In the genomic region with DNA sequence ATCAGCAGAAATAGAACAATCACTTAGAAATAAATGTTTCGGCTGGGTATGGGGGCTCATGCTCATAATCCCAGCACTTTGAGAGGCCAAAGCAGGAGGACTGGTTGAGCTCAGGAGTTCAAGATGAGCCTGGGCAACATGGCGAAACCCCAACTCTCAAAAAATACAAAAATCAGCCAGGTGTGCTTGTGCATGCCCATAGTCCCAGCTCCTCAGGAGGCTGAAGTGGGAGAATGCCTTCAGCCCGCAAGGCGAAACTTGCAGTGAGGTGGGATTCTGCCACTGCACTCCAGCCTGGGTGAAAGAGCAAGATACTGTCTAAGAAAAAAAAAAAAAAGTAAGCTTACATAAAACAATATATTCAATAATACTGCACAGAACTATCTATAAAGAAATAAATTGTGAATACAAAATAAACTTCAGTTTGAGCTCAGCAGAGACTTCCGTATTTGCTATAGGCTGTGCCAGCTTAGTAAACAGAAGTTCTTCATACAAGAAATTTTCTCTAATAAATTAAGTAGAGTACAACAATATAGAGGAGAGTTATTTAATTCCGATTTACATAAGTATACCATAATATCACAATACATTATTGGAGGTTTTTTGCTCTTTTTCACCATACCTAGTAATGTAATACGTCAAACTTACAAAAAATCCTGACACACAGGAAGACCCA, we compare ENCODE assay signal across 10 cellular contexts. TPM values are rescaled to one million over a fixed set of nuclear protein-coding genes. Genes with fewer than 3 reads are reported as not detected.
A peak's percentile ranks its signal among the peaks of the same experiment; 100 is the strongest.
DNase-seq lines count a peak whose midpoint lies in the region; ATAC-seq and TF ChIP-seq lines count a peak whose summit lies in the region.
"Had no signal": no experiment of that assay in that cellular context is flagged by ENCODE, and none has a peak within 500 bp of the region (broad histone marks: within the 10 kb centered on the region; RNA-seq: fewer than 3 reads in every experiment).

No MANE protein-coding gene starts in this region.

- peaks cover 23% of the 10 kb centered on the region for H3K4me1 ChIP-seq in mammary epithelial cell (ENCODE audit: insufficient read depth, low read length)
- H3K4me1 ChIP-seq in OCI-LY7 (ENCODE audit: insufficient read depth, low read length, poor library complexity, severe bottlenecking), result peaks cover 16% of the 10 kb centered on the region
- no peaks in the 10 kb centered on the region for H3K4me1 ChIP-seq in thymus (ENCODE audit: control insufficient read depth, insufficient read depth, low read length)

- no peak overlapping the region for H2AFZ ChIP-seq in mammary epithelial cell (ENCODE audit: low read depth, low read length)
- H2AFZ ChIP-seq in OCI-LY7 (ENCODE audit: low read length), result peak overlapping the region; percentile 76

- peak overlapping the region; percentile 3 for H3K4me3 Mint-ChIP-seq in MCF 10A (ENCODE audit: unreplicated experiment)

- H3K9ac ChIP-seq in mammary epithelial cell (ENCODE audit: insufficient read depth, low read length), result no peak overlapping the region

- H3K36me3 ChIP-seq in mammary epithelial cell (ENCODE audit: insufficient read depth, low read length) (peaks cover 4% of the 10 kb centered on the region), OCI-LY7 (ENCODE audit: insufficient read depth, low read length) (peaks cover 30% of the 10 kb centered on the region), thymus (ENCODE audit: control insufficient read depth, insufficient read depth) (no peaks in the 10 kb centered on the region)

- H3K36me3 Mint-ChIP-seq in MCF 10A (ENCODE audit: insufficient read depth, unreplicated experiment), result peaks cover 25% of the 10 kb centered on the region

- H3K27ac ChIP-seq in mammary epithelial cell (ENCODE audit: insufficient read depth, low read depth, low read length), result no peak overlapping the region
- peak overlapping the region; percentile 49 for H3K27ac ChIP-seq in OCI-LY7 (ENCODE audit: low read depth, low read length, poor library complexity, severe bottlenecking)
- H3K27ac ChIP-seq in thymus (ENCODE audit: low read depth), result no peak overlapping the region

- no peaks in the 10 kb centered on the region for H3K27me3 Mint-ChIP-seq in MCF 10A (ENCODE audit: insufficient read depth, unreplicated experiment)

- H3K79me2 ChIP-seq in mammary epithelial cell (ENCODE audit: insufficient read depth, low read length) (peaks cover 9% of the 10 kb centered on the region), OCI-LY7 (ENCODE audit: insufficient read depth, low read depth, low read length) (no peaks in the 10 kb centered on the region)

- H3K4me3 ChIP-seq in mammary epithelial cell (replicated peaks in 1 of 3; ENCODE audit: insufficient read depth in 1 of 3, low read depth in 2 of 3, low read length in 3 of 3), result no peak overlapping the region
- H3K4me3 ChIP-seq in OCI-LY7 (ENCODE audit: low read depth, low read length, poor library complexity, severe bottlenecking), result peak overlapping the region; percentile 37
- H3K4me3 ChIP-seq in fibroblast of pulmonary artery (replicated peaks; ENCODE audit: low read depth, low read length), result peak overlapping the region; percentile 15
- peak overlapping the region; percentile 43 for H3K4me3 ChIP-seq in thymus (ENCODE audit: low read length)

- CTCF ChIA-PET in MCF 10A (lab: Yijun Ruan, JAX), result interaction anchor here (0.7 kb wide), 2 partner anchors 18 to 59 kb away, joined by 3 to 4 read pairs; no protein-coding TSS in a partner anchor
- CTCF ChIA-PET in mammary epithelial cell (lab: Charles Lee; ENCODE audit: low non-redundant PET), result interaction anchor here (0.6 kb wide), 1 partner anchor 586 kb away, joined by 3 read pairs; no protein-coding TSS in a partner anchor
- CTCF ChIA-PET in OCI-LY7 (lab: Charles Lee; ENCODE audit: unreplicated experiment), result no interaction called here

- dilution Hi-C loops in mammary epithelial cell (cut with HindIII; ENCODE audit: low sequenced_read_pairs), result no loop called here

- H4K20me1 ChIP-seq in mammary epithelial cell (ENCODE audit: insufficient read depth, low read length) (no peaks in the 10 kb centered on the region), OCI-LY7 (ENCODE audit: insufficient read depth, low read length) (no peaks in the 10 kb centered on the region)

- ATAC-seq in HG02623 (IDR thresholded peaks at IDR 0.05; ENCODE audit: unreplicated experiment) (no peak), HG03439 (IDR thresholded peaks at IDR 0.05; ENCODE audit: unreplicated experiment) (no peak)

- H3K4me2 ChIP-seq in mammary epithelial cell (ENCODE audit: insufficient read depth, low read depth, low read length), result no peak overlapping the region
- H3K4me2 ChIP-seq in OCI-LY7 (ENCODE audit: low read length), result peak overlapping the region; percentile 43

- H3K4me1 Mint-ChIP-seq in MCF 10A (ENCODE audit: insufficient read depth, unreplicated experiment), result peaks cover 24% of the 10 kb centered on the region

- peaks cover 16% of the 10 kb centered on the region for H3K9me3 Mint-ChIP-seq in MCF 10A (ENCODE audit: unreplicated experiment)

- in situ Hi-C loops in mammary epithelial cell (cut with MboI; ENCODE audit: low sequenced_read_pairs in 2 of 2), result no loop called here

- peak overlapping the region; percentile 92 for H3K27ac Mint-ChIP-seq in MCF 10A (ENCODE audit: low read depth, unreplicated experiment)

- POLR2A ChIA-PET in MCF 10A (lab: Yijun Ruan, JAX) (interaction anchor here (0.6 kb wide), 2 partner anchors 24 to 133 kb away, joined by 3 read pairs; no protein-coding TSS in a partner anchor), OCI-LY7 (lab: Charles Lee) (interaction anchor here (0.6 to 1.3 kb wide), 8 partner anchors 10 to 715 kb away, joined by 3 to 4 read pairs (median 3); no protein-coding TSS in a partner anchor)

- intact Hi-C loops in MCF 10A (cut with micrococcal nuclease), result no loop called here
- intact Hi-C loops in mammary epithelial cell (cut with micrococcal nuclease), result no loop called here
- intact Hi-C loops in OCI-LY7 (cut with micrococcal nuclease; ENCODE audit: unreplicated experiment), result no loop called here

- DNase-seq in MCF 10A (ENCODE audit: unreplicated experiment) (no peak), mammary epithelial cell (no peak), OCI-LY7 (ENCODE audit: low spot score) (no peak), fibroblast of pulmonary artery (ENCODE audit: low read depth) (no peak), pons (ENCODE audit: low spot score) (no peak)
- DNase-seq: C1 segment of cervical spinal cord, left cardiac atrium had no signal

- no peaks in the 10 kb centered on the region for H3K9me2 ChIP-seq in OCI-LY7 (ENCODE audit: insufficient read depth, low read length)

- no peaks in the 10 kb centered on the region for H3K9me3 ChIP-seq in mammary epithelial cell (replicated peaks; ENCODE audit: insufficient read depth, low read length)
- peaks cover 12% of the 10 kb centered on the region for H3K9me3 ChIP-seq in OCI-LY7 (ENCODE audit: low read length)
- H3K9me3 ChIP-seq in thymus (ENCODE audit: control insufficient read depth), result no peaks in the 10 kb centered on the region

- WGBS in mammary epithelial cell (ENCODE audit: low coverage, missing lambda C conversion rate), result 97% methylated on average over 7 of the region's 7 CpGs
- 53% methylated on average over 7 of the region's 7 CpGs for WGBS in thymus

- BruUV-seq in MCF 10A (replicated peaks; lab: Mats Ljungman, UMichigan) (no TSS peak), mammary epithelial cell (replicated peaks; lab: Mats Ljungman, UMichigan) (no TSS peak), OCI-LY7 (replicated peaks; lab: Mats Ljungman, UMichigan) (no TSS peak)

- TF ChIP-seq CTCF in MCF 10A (IDR thresholded peaks at IDR 0.05; ENCODE audit: unreplicated experiment), result no peak
- no peak for TF ChIP-seq CTCF in mammary epithelial cell (conservative IDR thresholded peaks at IDR 0.05 in 1 of 2, IDR thresholded peaks at IDR 0.05 in 1 of 2; ENCODE audit: extremely low read depth in 1 of 2, insufficient read depth in 1 of 2, low read depth in 1 of 2, low read length in 2 of 2)
- TF ChIP-seq CTCF in OCI-LY7 (conservative IDR thresholded peaks at IDR 0.05; ENCODE audit: low read length), result no peak
- no peak for TF ChIP-seq CTCF in fibroblast of pulmonary artery (IDR thresholded peaks at IDR 0.05; ENCODE audit: low read length, missing control alignments)

- H3K27me3 ChIP-seq in mammary epithelial cell (ENCODE audit: insufficient read depth, low read length), result no peaks in the 10 kb centered on the region
- H3K27me3 ChIP-seq in thymus (ENCODE audit: control insufficient read depth, insufficient read depth), result no peaks in the 10 kb centered on the region

RNA-seq across cellular contexts. Expression of gene SRBD1, which starts 43.6 kb away (rescaled TPM):
- 17.3 and 18.2 TPM in 2 replicates for total RNA-seq in MCF 10A (2022)
- total RNA-seq in mammary epithelial cell, result 10 to 100 TPM; 14.3 to 18.8 TPM
- 4.8 TPM for polyA plus RNA-seq in mammary epithelial cell
- 25.9 TPM for polyA minus RNA-seq in mammary epithelial cell
- total RNA-seq in OCI-LY7 (2014; rRNA removed; shearing (Covaris generic)), result 13.9 and 15.5 TPM in 2 replicates
- total RNA-seq in OCI-LY7 (2022), result 16.0 and 17.6 TPM in 2 replicates
- 11.0 TPM for polyA plus RNA-seq in thymus

Comparison
In these comparisons a context has a peak if more than half of its experiments do, and no peak if none do; other contexts are left out.
1. H3K4me3 ChIP-seq: peak in OCI-LY7 (single experiment), fibroblast of pulmonary artery (single experiment) and thymus (single experiment); none in mammary epithelial cell (0 of 3).